8 cellular contexts compared by ENCODE assay signal in the genomic region with DNA sequence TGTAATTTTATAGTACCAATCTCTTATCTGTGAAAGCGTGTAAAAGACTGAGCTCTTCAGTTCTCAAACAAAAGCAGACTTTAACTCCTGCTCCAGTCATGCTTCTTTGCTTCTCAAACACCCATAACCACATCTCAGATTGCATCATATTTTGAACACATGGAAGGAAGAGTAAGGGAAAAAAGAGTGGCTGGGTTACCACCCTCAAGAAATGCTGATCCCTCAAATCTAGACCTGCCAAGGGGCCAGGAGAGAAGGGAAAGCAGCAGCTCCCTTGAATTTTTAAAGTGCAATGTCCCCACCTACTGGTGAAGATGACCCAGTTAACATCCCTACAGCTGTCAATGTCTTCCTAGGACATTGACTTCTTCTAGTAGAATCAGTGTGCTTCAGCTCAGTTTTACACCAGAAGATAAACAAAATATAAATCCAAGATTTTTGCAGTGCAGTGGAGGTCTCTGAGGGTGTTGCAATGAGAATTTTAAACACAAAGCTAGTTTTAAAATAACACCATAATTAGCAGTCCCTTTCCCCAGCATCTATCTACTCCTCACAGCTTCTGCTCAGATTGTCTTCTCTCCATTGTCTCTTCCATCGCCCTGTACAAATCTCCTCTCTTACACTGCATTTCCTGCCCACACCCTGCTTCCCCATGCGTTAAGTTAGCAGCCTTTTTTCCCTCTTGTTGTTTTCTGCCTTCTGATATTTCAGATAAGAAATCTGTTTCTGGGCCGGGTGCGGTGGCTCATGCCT. TPM values are rescaled to one million over a fixed set of nuclear protein-coding genes. Genes with fewer than 3 reads are reported as not detected.
A peak's percentile ranks its signal among the peaks of the same experiment; 100 is the strongest.
DNase-seq lines count a peak whose midpoint lies in the region; ATAC-seq, FAIRE-seq and TF ChIP-seq lines count a peak whose summit lies in the region.

No MANE protein-coding gene starts in this region.

- H3K27ac Mint-ChIP-seq in activated CD4-positive, alpha-beta T cell treated with anti-CD3 and anti-CD28 coated beads for 36 hours = no peak overlapping the region

- no peaks in the 10 kb centered on the region for H3K36me3 Mint-ChIP-seq in activated CD4-positive, alpha-beta T cell treated with anti-CD3 and anti-CD28 coated beads for 36 hours (ENCODE audit: low read depth)

- no peaks in the 10 kb centered on the region for H3K27me3 ChIP-seq in thyroid gland

- POLR2A ChIA-PET in activated CD4-positive, alpha-beta T cell treated with anti-CD3 and anti-CD28 coated beads for 36 hours (lab: Charles Lee) = no interaction called here

- no peak for FAIRE-seq in RCC 7860 (lab: Jason Lieb, UNC)

- no peak overlapping the region for H3K27ac ChIP-seq in thyroid gland

- H3K9me3 ChIP-seq in thyroid gland = no peaks in the 10 kb centered on the region

- DNase-seq in activated CD4-positive, alpha-beta T cell treated with anti-CD3 and anti-CD28 coated beads for 36 hours = peak; percentile 45
- no peak for DNase-seq in activated CD4-positive, alpha-beta T cell treated with anti-CD3 and anti-CD28 coated beads for 1 hour
- peak; percentile 40 for DNase-seq in Jurkat, Clone E6-1 (ENCODE audit: low read depth, low spot score)
- DNase-seq in RCC 7860 (ENCODE audit: low spot score) (peak; percentile 22), cerebellar cortex (ENCODE audit: low spot score) (peak; percentile 44), left colon (peak in 1 of 2 donors; percentile 20), thyroid gland (peak; percentile 11 to 23)

- 37 to 49% methylated on average over 5 of the region's 5 CpGs for WGBS in thyroid gland, 2 donors

- CTCF ChIA-PET in activated CD4-positive, alpha-beta T cell treated with anti-CD3 and anti-CD28 coated beads for 36 hours (lab: Charles Lee) = interaction anchor here (0.7 to 8.6 kb wide), 36 partner anchors 8 to 546 kb away, joined by 3 to 74 read pairs (median 3); a partner anchor contains a TSS

- H3K9me3 Mint-ChIP-seq in activated CD4-positive, alpha-beta T cell treated with anti-CD3 and anti-CD28 coated beads for 36 hours (ENCODE audit: low read depth) = peaks cover 5% of the 10 kb centered on the region

- no peaks in the 10 kb centered on the region for H3K4me1 ChIP-seq in thyroid gland

- intact Hi-C loops in activated CD4-positive, alpha-beta T cell treated with anti-CD3 and anti-CD28 coated beads for 36 hours (cut with DNase I, micrococcal nuclease) = loop anchor here in 1 of 2 experiments (1.0 to 5.0 kb wide), 2 partner anchors 354 to 373 kb away; no protein-coding TSS in a partner anchor
- intact Hi-C loops in left colon (cut with DNase I, micrococcal nuclease) = loop anchor here in 1 of 2 donors (10.0 kb wide), 1 partner anchor 81 kb away; no protein-coding TSS in a partner anchor
- intact Hi-C loops in thyroid gland (cut with DNase I) = no loop called here

- H3K36me3 ChIP-seq in thyroid gland = no peaks in the 10 kb centered on the region

- TF ChIP-seq POLR2A in thyroid gland (IDR thresholded peaks at IDR 0.05) (no peak), GM18505 (IDR thresholded peaks at IDR 0.05; ENCODE audit: borderline replicate concordance, extremely low read depth, insufficient read depth, insufficient read length) (no peak)

- H3K27me3 Mint-ChIP-seq in activated CD4-positive, alpha-beta T cell treated with anti-CD3 and anti-CD28 coated beads for 36 hours = peaks cover 25% of the 10 kb centered on the region

- peak; percentile 78 for ATAC-seq in activated CD4-positive, alpha-beta T cell treated with anti-CD3 and anti-CD28 coated beads for 36 hours
- peak; percentile 93 for ATAC-seq in left colon
- no peak for ATAC-seq in GM18505 (IDR thresholded peaks at IDR 0.05; ENCODE audit: unreplicated experiment)

- peak in 4 of 6 experiments; percentile 22 to 55 (median 48) for TF ChIP-seq CTCF in thyroid gland (IDR thresholded peaks at IDR 0.05)

- no peak overlapping the region for H3K4me3 Mint-ChIP-seq in activated CD4-positive, alpha-beta T cell treated with anti-CD3 and anti-CD28 coated beads for 36 hours

- H3K4me1 Mint-ChIP-seq in activated CD4-positive, alpha-beta T cell treated with anti-CD3 and anti-CD28 coated beads for 36 hours = no peaks in the 10 kb centered on the region

- no peak overlapping the region for H3K4me3 ChIP-seq in Jurkat, Clone E6-1 (ENCODE audit: low read length)
- no peak overlapping the region for H3K4me3 ChIP-seq in thyroid gland (replicated peaks in 1 of 3)

RNA-seq across cellular contexts. Expression of a gene that starts 22.6 kb away (rescaled TPM):
- total RNA-seq in activated CD4-positive, alpha-beta T cell treated with anti-CD3 and anti-CD28 coated beads for 36 hours = under 1 TPM; 0.61 to 0.69 TPM
- not detected for polyA plus RNA-seq in Jurkat, Clone E6-1 (2012; ENCODE audit: insufficient read depth, insufficient read length)
- total RNA-seq in left colon (under 1 TPM; 0.58 to 0.95 TPM), thyroid gland (1 to 10 TPM in 1 of 4 donors, under 1 TPM in 1, not detected in 2; 0.22 to 2.6 TPM)

RNA-seq across cellular contexts. Expression of a gene that starts 30.8 kb away (rescaled TPM):
- 1 to 10 TPM; 1.5 to 1.6 TPM for total RNA-seq in activated CD4-positive, alpha-beta T cell treated with anti-CD3 and anti-CD28 coated beads for 36 hours
- 0.64 TPM for polyA plus RNA-seq in Jurkat, Clone E6-1 (2012; ENCODE audit: insufficient read depth, insufficient read length)
- total RNA-seq in left colon (1 to 10 TPM in 1 of 2 donors, under 1 TPM in 1; 0.64 to 1.7 TPM), thyroid gland (1 to 10 TPM in 2 of 4 donors, not detected in 2; 1.3 to 1.6 TPM)

RNA-seq across cellular contexts. Expression of a gene that starts 44.8 kb away (rescaled TPM):
- total RNA-seq in activated CD4-positive, alpha-beta T cell treated with anti-CD3 and anti-CD28 coated beads for 36 hours = under 1 TPM in 1 of 2 experiments, not detected in 1; 0.11 TPM
- not detected for polyA plus RNA-seq in Jurkat, Clone E6-1 (2012; ENCODE audit: insufficient read depth, insufficient read length)
- total RNA-seq in left colon (1 to 10 TPM in 1 of 2 donors, not detected in 1; 1.2 TPM), thyroid gland (under 1 TPM in 2 of 4 donors, not detected in 2; 0.33 to 0.94 TPM)

RNA-seq across cellular contexts. Expression of a gene that starts 52.6 kb away (rescaled TPM):
- total RNA-seq in activated CD4-positive, alpha-beta T cell treated with anti-CD3 and anti-CD28 coated beads for 36 hours = 100 to 1,000 TPM in 1 of 2 experiments, 10 to 100 TPM in 1; 96.4 to 150 TPM
- 54.7 TPM for polyA plus RNA-seq in Jurkat, Clone E6-1 (2012; ENCODE audit: insufficient read depth, insufficient read length)
- total RNA-seq in left colon (100 to 1,000 TPM in 1 of 2 donors, 10 to 100 TPM in 1; 38.9 to 109 TPM), thyroid gland (10 to 100 TPM in 1 of 4 donors, 1 to 10 TPM in 3; 6.9 to 31.9 (median 8.2) TPM)

RNA-seq across cellular contexts. Expression of a gene that starts 57.9 kb away (rescaled TPM):
- total RNA-seq in activated CD4-positive, alpha-beta T cell treated with anti-CD3 and anti-CD28 coated beads for 36 hours = 100 to 1,000 TPM; 238 to 338 TPM
- polyA plus RNA-seq in Jurkat, Clone E6-1 (2012; ENCODE audit: insufficient read depth, insufficient read length) = 212 TPM
- total RNA-seq in left colon (100 to 1,000 TPM; 110 to 168 TPM), thyroid gland (10 to 100 TPM; 27.1 to 46.1 (median 36.3) TPM)
